ENCODE assay signal across 11 cellular contexts in genomic region chr12:107533218-107533617, GRCh38.
A peak's percentile ranks its signal among the peaks of the same experiment; 100 is the strongest.
DNase-seq lines count a peak whose midpoint lies in the region; ATAC-seq and TF ChIP-seq lines count a peak whose summit lies in the region.
"Had no signal": no experiment of that assay in that cellular context is flagged by ENCODE, and none has a peak within 500 bp of the region (broad histone marks: within the 10 kb centered on the region; RNA-seq: fewer than 3 reads in every experiment).

No MANE protein-coding gene starts in this region.

- H3K27ac Mint-ChIP-seq in activated CD8-positive, alpha-beta T cell treated with anti-CD3 and anti-CD28 coated beads, Interleukin-2, amount 10 ng/mL, durations not matched to agents 7 days and 5 days = no peak overlapping the region
- H3K27ac Mint-ChIP-seq: activated naive CD4-positive, alpha-beta T cell treated with anti-CD3 and anti-CD28 coated beads, Interleukin-2, amount 10 ng/mL, durations not matched to agents 7 days and 5 days; CD4-positive, alpha-beta memory T cell had no signal

- ATAC-seq in GM18870 (IDR thresholded peaks at IDR 0.05; ENCODE audit: unreplicated experiment) (peak; percentile 64), GM21515 (IDR thresholded peaks at IDR 0.05; ENCODE audit: unreplicated experiment) (peak; percentile 87), HG03064 (IDR thresholded peaks at IDR 0.05; ENCODE audit: low read depth, unreplicated experiment) (peak; percentile 73), right cardiac atrium (no peak)
- peak; percentile 58 for ATAC-seq in activated CD8-positive, alpha-beta T cell treated with anti-CD3 and anti-CD28 coated beads, Interleukin-2, amount 10 ng/mL, durations not matched to agents 7 days and 5 days

- H3K27ac ChIP-seq in right cardiac atrium (ENCODE audit: low read length) (no peak overlapping the region), testis (no peak overlapping the region)
- H3K27ac ChIP-seq: suprapubic skin had no signal

- no peak overlapping the region for H3K4me3 Mint-ChIP-seq in activated CD8-positive, alpha-beta T cell treated with anti-CD3 and anti-CD28 coated beads, Interleukin-2, amount 10 ng/mL, durations not matched to agents 7 days and 5 days
- H3K4me3 Mint-ChIP-seq: activated naive CD4-positive, alpha-beta T cell treated with anti-CD3 and anti-CD28 coated beads, Interleukin-2, amount 10 ng/mL, durations not matched to agents 7 days and 5 days; CD4-positive, alpha-beta memory T cell had no signal

- CTCF ChIA-PET in activated CD8-positive, alpha-beta T cell treated with anti-CD3 and anti-CD28 coated beads, Interleukin-2, amount 10 ng/mL, durations not matched to agents 7 days and 5 days (lab: Charles Lee) = no interaction called here

- peaks cover 20% of the 10 kb centered on the region for H3K4me1 Mint-ChIP-seq in activated CD8-positive, alpha-beta T cell treated with anti-CD3 and anti-CD28 coated beads, Interleukin-2, amount 10 ng/mL, durations not matched to agents 7 days and 5 days (ENCODE audit: low read depth)

- no peaks in the 10 kb centered on the region for H3K27me3 ChIP-seq in right cardiac atrium (ENCODE audit: control insufficient read depth, insufficient read depth)
- no peaks in the 10 kb centered on the region for H3K27me3 ChIP-seq in testis
- H3K27me3 ChIP-seq: suprapubic skin had no signal

- no peaks in the 10 kb centered on the region for H3K27me3 Mint-ChIP-seq in activated CD8-positive, alpha-beta T cell treated with anti-CD3 and anti-CD28 coated beads, Interleukin-2, amount 10 ng/mL, durations not matched to agents 7 days and 5 days (ENCODE audit: low read depth)
- H3K27me3 Mint-ChIP-seq: activated naive CD4-positive, alpha-beta T cell treated with anti-CD3 and anti-CD28 coated beads, Interleukin-2, amount 10 ng/mL, durations not matched to agents 7 days and 5 days; CD4-positive, alpha-beta memory T cell had no signal

- no peaks in the 10 kb centered on the region for H3K36me3 Mint-ChIP-seq in activated CD8-positive, alpha-beta T cell treated with anti-CD3 and anti-CD28 coated beads, Interleukin-2, amount 10 ng/mL, durations not matched to agents 7 days and 5 days (ENCODE audit: low read depth)
- H3K36me3 Mint-ChIP-seq: activated naive CD4-positive, alpha-beta T cell treated with anti-CD3 and anti-CD28 coated beads, Interleukin-2, amount 10 ng/mL, durations not matched to agents 7 days and 5 days had no signal

- H3K4me3 ChIP-seq in right cardiac atrium (ENCODE audit: low read length) (no peak overlapping the region), testis (no peak overlapping the region)
- H3K4me3 ChIP-seq: suprapubic skin had no signal

- TF ChIP-seq CTCF in testis (IDR thresholded peaks at IDR 0.05) = no peak

- TF ChIP-seq POLR2A in testis (IDR thresholded peaks at IDR 0.05) = no peak

- H3K36me3 ChIP-seq in testis (ENCODE audit: low read depth, missing control alignments) = no peaks in the 10 kb centered on the region
- H3K36me3 ChIP-seq: suprapubic skin had no signal

- DNase-seq in activated CD8-positive, alpha-beta T cell treated with anti-CD3 and anti-CD28 coated beads, Interleukin-2, amount 10 ng/mL, durations not matched to agents 7 days and 5 days = no peak
- DNase-seq in right cardiac atrium = no peak
- DNase-seq in Ammon's horn (ENCODE audit: low spot score) = no peak
- no peak for DNase-seq in testis
- DNase-seq: activated naive CD4-positive, alpha-beta T cell treated with anti-CD3 and anti-CD28 coated beads, Interleukin-2, amount 10 ng/mL, durations not matched to agents 7 days and 5 days; caudate nucleus; CD4-positive, alpha-beta memory T cell had no signal

- H3K4me1 ChIP-seq in right cardiac atrium (ENCODE audit: control insufficient read depth, insufficient read depth, low read length) = peaks cover 3% of the 10 kb centered on the region
- H3K4me1 ChIP-seq in testis = no peaks in the 10 kb centered on the region
- H3K4me1 ChIP-seq: suprapubic skin had no signal

- no peaks in the 10 kb centered on the region for H3K9me3 ChIP-seq in right cardiac atrium (ENCODE audit: control insufficient read depth, low read length)
- no peaks in the 10 kb centered on the region for H3K9me3 ChIP-seq in testis
- H3K9me3 ChIP-seq: suprapubic skin had no signal

- POLR2A ChIA-PET in activated CD8-positive, alpha-beta T cell treated with anti-CD3 and anti-CD28 coated beads, Interleukin-2, amount 10 ng/mL, durations not matched to agents 7 days and 5 days (lab: Charles Lee) = interaction anchor here (0.6 to 1.0 kb wide), 2 partner anchors 23 to 757 kb away, joined by 3 read pairs; no protein-coding TSS in a partner anchor

- intact Hi-C loops in right cardiac atrium (cut with DNase I) = no loop called here
- intact Hi-C loops in testis (cut with DNase I; ENCODE audit: low total_unique reads) = no loop called here

- H3K9me3 Mint-ChIP-seq in activated CD8-positive, alpha-beta T cell treated with anti-CD3 and anti-CD28 coated beads, Interleukin-2, amount 10 ng/mL, durations not matched to agents 7 days and 5 days (ENCODE audit: insufficient read depth) = peaks cover 3% of the 10 kb centered on the region

Comparison
In these comparisons a context has a peak if more than half of its experiments do, and no peak if none do; other contexts are left out.
1. ATAC-seq: peak in GM18870 (single experiment), GM21515 (single experiment), HG03064 (single experiment) and activated CD8-positive, alpha-beta T cell treated with anti-CD3 and anti-CD28 coated beads, Interleukin-2, amount 10 ng/mL, durations not matched to agents 7 days and 5 days (single experiment); none in right cardiac atrium (0 of 2).